Comparison of ENCODE assay signal across 20 cellular contexts in the genomic region with DNA sequence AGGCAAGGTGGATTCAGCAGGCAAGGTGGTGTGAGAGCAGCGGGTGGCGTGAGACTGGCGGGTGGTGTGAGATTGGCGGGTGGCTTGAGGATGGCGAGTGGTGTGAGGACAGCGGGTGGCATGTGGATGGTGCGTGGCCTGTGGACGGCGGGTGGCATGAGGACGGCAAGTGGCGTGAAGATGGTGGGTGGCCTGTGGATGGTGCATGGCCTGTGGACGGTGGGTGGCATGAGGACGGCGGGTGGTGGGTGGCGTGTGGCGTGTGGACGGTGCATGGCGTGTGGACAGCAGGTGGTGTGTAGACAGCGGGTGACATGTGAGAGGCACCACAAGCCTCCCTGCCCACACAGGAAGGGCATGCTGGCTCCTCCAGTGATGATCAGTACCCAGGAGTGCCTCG.
DNase-seq lines count a peak whose midpoint lies in the region; ATAC-seq, FAIRE-seq and TF ChIP-seq lines count a peak whose summit lies in the region.
"Had no signal": no experiment of that assay in that cellular context is flagged by ENCODE, and none has a peak within 500 bp of the region (broad histone marks: within the 10 kb centered on the region; RNA-seq: fewer than 3 reads in every experiment).

No MANE protein-coding gene starts in this region.

- no peak overlapping the region for H3K4me3 ChIP-seq in neural progenitor cell
- no peak overlapping the region for H3K4me3 ChIP-seq in sigmoid colon
- H3K4me3 ChIP-seq: GM23248 had no signal

- no peak overlapping the region for H3K4me2 ChIP-seq in neural progenitor cell

- H3K4me3 Mint-ChIP-seq in natural killer cell treated with Interleukin-12 subunit alpha and Interleukin-12 subunit beta and Interleukin-15 and Interleukin-18, amount 100 ng/mL, for 72 hours: no peak overlapping the region
- no peak overlapping the region for H3K4me3 Mint-ChIP-seq in natural killer cell
- H3K4me3 Mint-ChIP-seq in neural progenitor cell: peak overlapping the region; percentile 38
- H3K4me3 Mint-ChIP-seq: B cell; CD4-positive, alpha-beta memory T cell had no signal

- H3K27me3 ChIP-seq in neural progenitor cell (no peaks in the 10 kb centered on the region), sigmoid colon (peaks cover 0 to 7% (median 0%) of the 10 kb centered on the region in 3 donors)

- FAIRE-seq in D721Med (lab: Jason Lieb, UNC): no peak
- FAIRE-seq: G401.6, GM12891, HepG2, HTR-8/SVneo had no signal

- H3K4me1 ChIP-seq in neural progenitor cell (no peaks in the 10 kb centered on the region), sigmoid colon (no peaks in the 10 kb centered on the region)

- TF ChIP-seq POLR2A in sigmoid colon (IDR thresholded peaks at IDR 0.05): no peak

- H3K36me3 Mint-ChIP-seq in natural killer cell treated with Interleukin-12 subunit alpha and Interleukin-12 subunit beta and Interleukin-15 and Interleukin-18, amount 100 ng/mL, for 72 hours: no peaks in the 10 kb centered on the region
- H3K36me3 Mint-ChIP-seq in natural killer cell (no peaks in the 10 kb centered on the region), neural progenitor cell (no peaks in the 10 kb centered on the region)
- H3K36me3 Mint-ChIP-seq: CD4-positive, alpha-beta memory T cell had no signal

- no peak overlapping the region for H3K9ac ChIP-seq in neural progenitor cell
- H3K9ac ChIP-seq: GM23248 had no signal

- H3K27me3 Mint-ChIP-seq in natural killer cell treated with Interleukin-12 subunit alpha and Interleukin-12 subunit beta and Interleukin-15 and Interleukin-18, amount 100 ng/mL, for 72 hours: no peaks in the 10 kb centered on the region
- H3K27me3 Mint-ChIP-seq in natural killer cell (ENCODE audit: low read depth in 2 of 2) (no peaks in the 10 kb centered on the region), neural progenitor cell (ENCODE audit: insufficient read depth, low read depth) (peaks cover under 1% of the 10 kb centered on the region)
- H3K27me3 Mint-ChIP-seq: B cell; CD4-positive, alpha-beta memory T cell had no signal

- H3F3A ChIP-seq in neural progenitor cell (ENCODE audit: low read depth): no peaks in the 10 kb centered on the region

- H3K36me3 ChIP-seq in neural progenitor cell: no peaks in the 10 kb centered on the region
- no peaks in the 10 kb centered on the region for H3K36me3 ChIP-seq in sigmoid colon

- H3K27ac ChIP-seq in neural progenitor cell (no peak overlapping the region), sigmoid colon (no peak overlapping the region)
- H3K27ac ChIP-seq: GM23248 had no signal

- H3K79me2 ChIP-seq in neural progenitor cell (ENCODE audit: low read depth): no peaks in the 10 kb centered on the region

- DNase-seq in natural killer cell treated with Interleukin-12 subunit alpha and Interleukin-12 subunit beta and Interleukin-15 and Interleukin-18, amount 100 ng/mL, for 72 hours (ENCODE audit: low spot score): no peak
- DNase-seq in natural killer cell (no peak), neural progenitor cell (ENCODE audit: low spot score) (no peak), sigmoid colon (peak; percentile 53), OCI-M2 (lab: John Stamatoyannopoulos, UW; ENCODE audit: unreplicated experiment) (no peak), D721Med (ENCODE audit: insufficient read length, low spot score) (no peak)
- DNase-seq: ACHN; C1 segment of cervical spinal cord; CD4-positive, alpha-beta memory T cell; DMS153; DMS79 treated with DMSO at 0.1 percent for 48 hours; EL; GM23248; H7 had no signal

- no peaks in the 10 kb centered on the region for H3K9me3 Mint-ChIP-seq in natural killer cell treated with Interleukin-12 subunit alpha and Interleukin-12 subunit beta and Interleukin-15 and Interleukin-18, amount 100 ng/mL, for 72 hours
- no peaks in the 10 kb centered on the region for H3K9me3 Mint-ChIP-seq in natural killer cell
- no peaks in the 10 kb centered on the region for H3K9me3 Mint-ChIP-seq in neural progenitor cell

- H3K27ac Mint-ChIP-seq in natural killer cell treated with Interleukin-12 subunit alpha and Interleukin-12 subunit beta and Interleukin-15 and Interleukin-18, amount 100 ng/mL, for 72 hours: no peak overlapping the region
- H3K27ac Mint-ChIP-seq in natural killer cell (no peak overlapping the region), neural progenitor cell (peak overlapping the region; percentile 33)
- H3K27ac Mint-ChIP-seq: B cell; CD4-positive, alpha-beta memory T cell had no signal

- H3K9me3 ChIP-seq in neural progenitor cell (ENCODE audit: low read depth): no peaks in the 10 kb centered on the region
- no peaks in the 10 kb centered on the region for H3K9me3 ChIP-seq in sigmoid colon

- intact Hi-C loops in natural killer cell (cut with micrococcal nuclease) (no loop called here), sigmoid colon (cut with DNase I) (no loop called here)

- H2AFZ ChIP-seq in neural progenitor cell (replicated peaks): no peak overlapping the region
- H2AFZ ChIP-seq: GM23248 had no signal

- H3K4me1 Mint-ChIP-seq in natural killer cell treated with Interleukin-12 subunit alpha and Interleukin-12 subunit beta and Interleukin-15 and Interleukin-18, amount 100 ng/mL, for 72 hours (ENCODE audit: low read depth in 2 of 2): no peaks in the 10 kb centered on the region
- no peaks in the 10 kb centered on the region for H3K4me1 Mint-ChIP-seq in natural killer cell
- H3K4me1 Mint-ChIP-seq in neural progenitor cell: no peaks in the 10 kb centered on the region
- H3K4me1 Mint-ChIP-seq: B cell; CD4-positive, alpha-beta memory T cell had no signal

- no peak for TF ChIP-seq CTCF in natural killer cell (IDR thresholded peaks at IDR 0.05)
- TF ChIP-seq CTCF in neural progenitor cell (IDR thresholded peaks at IDR 0.05): no peak
- TF ChIP-seq CTCF in sigmoid colon (IDR thresholded peaks at IDR 0.05): no peak
- TF ChIP-seq CTCF in D721Med (IDR thresholded peaks at IDR 0.05; ENCODE audit: insufficient read depth, missing control alignments): no peak

- peak; percentile 15 to 45 for ATAC-seq in natural killer cell treated with Interleukin-12 subunit alpha and Interleukin-12 subunit beta and Interleukin-15 and Interleukin-18, amount 100 ng/mL, for 72 hours
- ATAC-seq in natural killer cell (no peak), HG03159 (IDR thresholded peaks at IDR 0.05; ENCODE audit: unreplicated experiment) (no peak)
- ATAC-seq: HepG2 had no signal

- TF ChIP-seq EP300 in sigmoid colon (IDR thresholded peaks at IDR 0.05): no peak

- WGBS in sigmoid colon, 2 donors: 96 to 97% methylated on average over 20 of the region's 20 CpGs

- no peaks in the 10 kb centered on the region for H4K20me1 ChIP-seq in neural progenitor cell (ENCODE audit: low read depth)

Comparison
In these comparisons a context has a peak if more than half of its experiments do, and no peak if none do; other contexts are left out.
1. ATAC-seq: peak in natural killer cell treated with Interleukin-12 subunit alpha and Interleukin-12 subunit beta and Interleukin-15 and Interleukin-18, amount 100 ng/mL, for 72 hours (2 of 2); none in natural killer cell (0 of 3) and HG03159 (single experiment).